ENCODE assay signal across 1 cellular context in the genomic region with DNA sequence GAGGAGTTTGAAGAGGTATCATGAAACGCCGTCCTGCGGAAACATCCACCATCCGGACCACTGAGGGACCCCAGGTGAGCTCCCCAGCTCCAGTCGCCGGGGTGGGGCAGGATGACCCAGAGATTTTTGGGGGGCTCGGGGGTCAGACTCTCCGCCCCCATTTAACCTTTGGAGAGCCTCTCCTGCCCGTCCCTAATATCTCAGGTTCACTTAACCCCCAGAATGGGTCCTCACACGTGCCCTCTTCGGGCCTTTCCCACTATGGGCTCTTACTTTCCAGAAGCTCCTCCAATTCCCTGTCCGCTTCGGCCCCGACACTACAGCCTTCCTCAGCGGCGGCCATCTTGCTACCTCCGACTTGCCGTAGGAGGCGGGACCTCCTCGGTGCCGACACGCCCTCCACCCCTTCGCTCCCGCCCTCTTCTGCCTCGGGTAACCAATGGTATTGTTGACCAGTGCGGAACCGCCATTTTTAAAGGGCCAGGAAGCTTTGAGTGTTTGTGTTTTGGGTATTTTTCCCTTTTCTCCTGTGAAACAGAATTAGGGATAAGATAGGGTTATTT.
TF ChIP-seq lines count a peak whose summit lies in the region.

TSS of gene PEX19 (minus strand) at position 352 of the 563 bp plus-strand sequence. CDS start at position 343, 9 bp downstream.

TF ChIP-seq in HEK293, 187 proteins besides CTCF, POLR2A, EP300 and RAD21 (continued from another document):
- TF ChIP-seq, protein P1, sequence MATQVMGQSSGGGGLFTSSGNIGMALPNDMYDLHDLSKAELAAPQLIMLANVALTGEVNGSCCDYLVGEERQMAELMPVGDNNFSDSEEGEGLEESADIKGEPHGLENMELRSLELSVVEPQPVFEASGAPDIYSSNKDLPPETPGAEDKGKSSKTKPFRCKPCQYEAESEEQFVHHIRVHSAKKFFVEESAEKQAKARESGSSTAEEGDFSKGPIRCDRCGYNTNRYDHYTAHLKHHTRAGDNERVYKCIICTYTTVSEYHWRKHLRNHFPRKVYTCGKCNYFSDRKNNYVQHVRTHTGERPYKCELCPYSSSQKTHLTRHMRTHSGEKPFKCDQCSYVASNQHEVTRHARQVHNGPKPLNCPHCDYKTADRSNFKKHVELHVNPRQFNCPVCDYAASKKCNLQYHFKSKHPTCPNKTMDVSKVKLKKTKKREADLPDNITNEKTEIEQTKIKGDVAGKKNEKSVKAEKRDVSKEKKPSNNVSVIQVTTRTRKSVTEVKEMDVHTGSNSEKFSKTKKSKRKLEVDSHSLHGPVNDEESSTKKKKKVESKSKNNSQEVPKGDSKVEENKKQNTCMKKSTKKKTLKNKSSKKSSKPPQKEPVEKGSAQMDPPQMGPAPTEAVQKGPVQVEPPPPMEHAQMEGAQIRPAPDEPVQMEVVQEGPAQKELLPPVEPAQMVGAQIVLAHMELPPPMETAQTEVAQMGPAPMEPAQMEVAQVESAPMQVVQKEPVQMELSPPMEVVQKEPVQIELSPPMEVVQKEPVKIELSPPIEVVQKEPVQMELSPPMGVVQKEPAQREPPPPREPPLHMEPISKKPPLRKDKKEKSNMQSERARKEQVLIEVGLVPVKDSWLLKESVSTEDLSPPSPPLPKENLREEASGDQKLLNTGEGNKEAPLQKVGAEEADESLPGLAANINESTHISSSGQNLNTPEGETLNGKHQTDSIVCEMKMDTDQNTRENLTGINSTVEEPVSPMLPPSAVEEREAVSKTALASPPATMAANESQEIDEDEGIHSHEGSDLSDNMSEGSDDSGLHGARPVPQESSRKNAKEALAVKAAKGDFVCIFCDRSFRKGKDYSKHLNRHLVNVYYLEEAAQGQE (tag by site-specific recombination; IDR thresholded peaks at IDR 0.05), result peak; percentile 39; the same call in 1 of the 2 replicates
- TF ChIP-seq EGR2 (tag by site-specific recombination; IDR thresholded peaks at IDR 0.05; ENCODE audit: low read depth), result no peak
- no peak for TF ChIP-seq ZNF423 (tag by site-specific recombination; IDR thresholded peaks at IDR 0.05)
- TF ChIP-seq ZNF530 (tag by site-specific recombination; IDR thresholded peaks at IDR 0.05; ENCODE audit: low read depth), result no peak
- TF ChIP-seq SP7 (tag by site-specific recombination; IDR thresholded peaks at IDR 0.05), result peak; percentile 60; the same call in 1 of the 2 replicates
- TF ChIP-seq GLI4 (tag by site-specific recombination; IDR thresholded peaks at IDR 0.05), result no peak
- no peak for TF ChIP-seq ZNF140 (tag by site-specific recombination; IDR thresholded peaks at IDR 0.05)
- TF ChIP-seq ZFP69B (tag by site-specific recombination; IDR thresholded peaks at IDR 0.05), result no peak
- peak; percentile 91 for TF ChIP-seq SP2 (tag by site-specific recombination; IDR thresholded peaks at IDR 0.05)
- TF ChIP-seq GLI2 (tag by site-specific recombination; IDR thresholded peaks at IDR 0.05; ENCODE audit: borderline replicate concordance, low read depth), result no peak
- TF ChIP-seq, protein P2, sequence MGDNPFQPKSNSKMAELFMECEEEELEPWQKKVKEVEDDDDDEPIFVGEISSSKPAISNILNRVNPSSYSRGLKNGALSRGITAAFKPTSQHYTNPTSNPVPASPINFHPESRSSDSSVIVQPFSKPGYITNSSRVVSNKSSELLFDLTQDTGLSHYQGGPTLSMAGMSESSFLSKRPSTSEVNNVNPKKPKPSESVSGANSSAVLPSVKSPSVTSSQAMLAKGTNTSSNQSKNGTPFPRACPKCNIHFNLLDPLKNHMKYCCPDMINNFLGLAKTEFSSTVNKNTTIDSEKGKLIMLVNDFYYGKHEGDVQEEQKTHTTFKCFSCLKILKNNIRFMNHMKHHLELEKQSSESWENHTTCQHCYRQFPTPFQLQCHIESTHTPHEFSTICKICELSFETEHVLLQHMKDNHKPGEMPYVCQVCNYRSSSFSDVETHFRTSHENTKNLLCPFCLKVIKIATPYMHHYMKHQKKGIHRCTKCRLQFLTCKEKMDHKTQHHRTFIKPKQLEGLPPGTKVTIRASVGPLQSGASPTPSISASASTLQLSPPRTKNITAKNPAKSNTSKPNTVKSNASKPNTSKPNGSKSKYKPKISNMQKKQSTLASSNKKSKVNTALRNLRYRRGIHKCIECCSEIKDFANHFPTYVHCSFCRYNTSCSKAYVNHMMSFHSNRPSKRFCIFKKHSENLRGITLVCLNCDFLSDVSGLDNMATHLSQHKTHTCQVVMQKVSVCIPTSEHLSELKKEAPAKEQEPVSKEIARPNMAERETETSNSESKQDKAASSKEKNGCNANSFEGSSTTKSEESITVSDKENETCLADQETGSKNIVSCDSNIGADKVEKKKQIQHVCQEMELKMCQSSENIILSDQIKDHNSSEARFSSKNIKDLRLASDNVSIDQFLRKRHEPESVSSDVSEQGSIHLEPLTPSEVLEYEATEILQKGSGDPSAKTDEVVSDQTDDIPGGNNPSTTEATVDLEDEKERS (tag by site-specific recombination; IDR thresholded peaks at IDR 0.05), result no peak
- peak; percentile 93 for TF ChIP-seq YY1 (tag by site-specific recombination; IDR thresholded peaks at IDR 0.05)
- TF ChIP-seq KLF8 (tag by site-specific recombination; IDR thresholded peaks at IDR 0.05), result peak; percentile 69; the same call in 1 of the 2 replicates
- TF ChIP-seq, protein P3, sequence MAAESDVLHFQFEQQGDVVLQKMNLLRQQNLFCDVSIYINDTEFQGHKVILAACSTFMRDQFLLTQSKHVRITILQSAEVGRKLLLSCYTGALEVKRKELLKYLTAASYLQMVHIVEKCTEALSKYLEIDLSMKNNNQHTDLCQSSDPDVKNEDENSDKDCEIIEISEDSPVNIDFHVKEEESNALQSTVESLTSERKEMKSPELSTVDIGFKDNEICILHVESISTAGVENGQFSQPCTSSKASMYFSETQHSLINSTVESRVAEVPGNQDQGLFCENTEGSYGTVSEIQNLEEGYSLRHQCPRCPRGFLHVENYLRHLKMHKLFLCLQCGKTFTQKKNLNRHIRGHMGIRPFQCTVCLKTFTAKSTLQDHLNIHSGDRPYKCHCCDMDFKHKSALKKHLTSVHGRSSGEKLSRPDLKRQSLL (tag by site-specific recombination; IDR thresholded peaks at IDR 0.05), result no peak
- peak; percentile 96 for TF ChIP-seq KLF9 (tag by site-specific recombination; IDR thresholded peaks at IDR 0.05; ENCODE audit: low read depth)
- no peak for TF ChIP-seq ZNF596 (tag by site-specific recombination; IDR thresholded peaks at IDR 0.05)
- peak; percentile 34; the same call in 1 of the 2 replicates for TF ChIP-seq ZEB2 (tag by site-specific recombination; IDR thresholded peaks at IDR 0.05)
- no peak for TF ChIP-seq ZNF112 (tag by site-specific recombination; IDR thresholded peaks at IDR 0.05)
- 0 out of 2 replicates have a peak, but pooled peaks have one; percentile 45 for TF ChIP-seq ZBTB8A (tag by site-specific recombination; IDR thresholded peaks at IDR 0.05)
- TF ChIP-seq, protein P4, sequence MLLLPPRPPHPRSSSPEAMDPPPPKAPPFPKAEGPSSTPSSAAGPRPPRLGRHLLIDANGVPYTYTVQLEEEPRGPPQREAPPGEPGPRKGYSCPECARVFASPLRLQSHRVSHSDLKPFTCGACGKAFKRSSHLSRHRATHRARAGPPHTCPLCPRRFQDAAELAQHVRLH (tag by site-specific recombination; IDR thresholded peaks at IDR 0.05), result peak; percentile 61; the same call in 1 of the 2 replicates
- peak; percentile 76 for TF ChIP-seq PATZ1 (tag by site-specific recombination; IDR thresholded peaks at IDR 0.05)
- no peak for TF ChIP-seq ZNF785 (tag by site-specific recombination; IDR thresholded peaks at IDR 0.05)
- no peak for TF ChIP-seq ZNF76 (tag by site-specific recombination; IDR thresholded peaks at IDR 0.05; ENCODE audit: borderline replicate concordance, low read depth)
- TF ChIP-seq YY2 (tag by site-specific recombination; IDR thresholded peaks at IDR 0.05), result peak; percentile 70
- TF ChIP-seq GLIS1 (tag by site-specific recombination; IDR thresholded peaks at IDR 0.05), result peak; percentile 34; the same call in 1 of the 2 replicates
- no peak for TF ChIP-seq ZNF404 (tag by site-specific recombination; IDR thresholded peaks at IDR 0.05)
- peak; percentile 62; the same call in 1 of the 2 replicates for TF ChIP-seq ZNF629 (tag by site-specific recombination; IDR thresholded peaks at IDR 0.05)
- 0 out of 2 replicates have a peak, but pooled peaks have one; percentile 53 for TF ChIP-seq ZNF324 (tag by site-specific recombination; IDR thresholded peaks at IDR 0.05)
- peak; percentile 72 for TF ChIP-seq ZNF335 (tag by site-specific recombination; conservative IDR thresholded peaks at IDR 0.05)
- 0 out of 2 replicates have a peak, but pooled peaks have one; percentile 33 for TF ChIP-seq ZNF501 (tag by site-specific recombination; IDR thresholded peaks at IDR 0.05)
